9 cellular contexts compared by ENCODE assay signal in the genomic region with DNA sequence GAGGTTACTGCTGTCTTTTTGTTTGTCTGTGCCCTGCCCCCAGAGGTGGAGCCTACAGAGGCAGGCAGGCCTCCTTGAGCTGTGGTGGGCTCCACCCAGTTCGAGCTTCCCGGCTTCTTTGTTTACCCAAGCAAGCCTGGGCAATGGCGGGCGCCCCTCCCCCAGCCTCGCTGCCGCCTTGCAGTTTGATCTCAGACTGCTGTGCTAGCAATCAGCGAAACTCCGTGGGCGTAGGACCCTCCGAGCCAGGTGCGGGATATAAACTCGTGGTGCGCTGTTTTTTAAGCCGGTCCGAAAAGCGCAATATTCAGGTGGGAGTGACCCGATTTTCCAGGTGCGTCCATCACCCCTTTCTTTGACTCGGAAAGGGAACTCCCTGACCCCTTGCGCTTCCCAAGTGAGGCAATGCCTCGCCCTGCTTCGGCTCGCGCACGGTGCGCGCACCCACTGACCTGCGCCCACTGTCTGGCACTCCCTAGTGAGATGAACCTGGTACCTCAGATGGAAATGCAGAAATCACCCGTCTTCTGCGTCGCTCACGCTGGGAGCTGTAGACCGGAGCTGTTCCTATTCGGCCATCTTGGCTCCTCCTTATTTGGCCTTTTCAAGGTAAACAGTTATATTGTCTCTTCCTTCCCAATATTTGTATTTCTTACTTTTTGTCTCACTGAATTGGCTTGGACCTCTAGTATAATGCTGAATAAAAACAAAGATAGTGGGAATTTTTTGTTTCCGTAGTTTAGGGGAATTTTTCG. TPM values are rescaled to one million over a fixed set of nuclear protein-coding genes. Genes with fewer than 3 reads are reported as not detected.
"Had no signal": no experiment of that assay in that cellular context is flagged by ENCODE, and none has a peak within 500 bp of the region (broad histone marks: within the 10 kb centered on the region; RNA-seq: fewer than 3 reads in every experiment).

No MANE protein-coding gene starts in this region.

RNA-seq across cellular contexts. Expression of a gene that starts 37.9 kb away (rescaled TPM):
- total RNA-seq: activated CD4-positive, alpha-beta T cell treated with anti-CD3 and anti-CD28 coated beads, Interleukin-2, amount 10 ng/mL, durations not matched to agents 24 days and 14 days; activated CD8-positive, alpha-beta memory T cell treated with anti-CD3 and anti-CD28 coated beads for 36 hours; activated CD8-positive, alpha-beta T cell treated with anti-CD3 and anti-CD28 coated beads for 36 hours; activated naive CD8-positive, alpha-beta T cell treated with anti-CD3 and anti-CD28 coated beads for 36 hours; activated T-cell treated with anti-CD3 and anti-CD28 coated beads, Interleukin-2, amount 50 U/mL, for 72 hours; activated T-helper 17 cell treated with anti-CD3 and anti-CD28 coated beads, Interleukin-2, amount 50 U/mL, for 72 hours; OCI-LY7; T-helper 1 cell treated with Interleukin-12 subunit alpha and Interleukin-12 subunit beta and Interleukin-4 antibody, amounts not matched to agents 30 ng/mL and 1 ng/mL, for 36 hours; T-helper 2 cell treated with Interferon-gamma antibody and Interleukin-4, amounts not matched to agents 100 ng/mL and 5 ng/mL, for 36 hours had no signal
